In the genomic region with DNA sequence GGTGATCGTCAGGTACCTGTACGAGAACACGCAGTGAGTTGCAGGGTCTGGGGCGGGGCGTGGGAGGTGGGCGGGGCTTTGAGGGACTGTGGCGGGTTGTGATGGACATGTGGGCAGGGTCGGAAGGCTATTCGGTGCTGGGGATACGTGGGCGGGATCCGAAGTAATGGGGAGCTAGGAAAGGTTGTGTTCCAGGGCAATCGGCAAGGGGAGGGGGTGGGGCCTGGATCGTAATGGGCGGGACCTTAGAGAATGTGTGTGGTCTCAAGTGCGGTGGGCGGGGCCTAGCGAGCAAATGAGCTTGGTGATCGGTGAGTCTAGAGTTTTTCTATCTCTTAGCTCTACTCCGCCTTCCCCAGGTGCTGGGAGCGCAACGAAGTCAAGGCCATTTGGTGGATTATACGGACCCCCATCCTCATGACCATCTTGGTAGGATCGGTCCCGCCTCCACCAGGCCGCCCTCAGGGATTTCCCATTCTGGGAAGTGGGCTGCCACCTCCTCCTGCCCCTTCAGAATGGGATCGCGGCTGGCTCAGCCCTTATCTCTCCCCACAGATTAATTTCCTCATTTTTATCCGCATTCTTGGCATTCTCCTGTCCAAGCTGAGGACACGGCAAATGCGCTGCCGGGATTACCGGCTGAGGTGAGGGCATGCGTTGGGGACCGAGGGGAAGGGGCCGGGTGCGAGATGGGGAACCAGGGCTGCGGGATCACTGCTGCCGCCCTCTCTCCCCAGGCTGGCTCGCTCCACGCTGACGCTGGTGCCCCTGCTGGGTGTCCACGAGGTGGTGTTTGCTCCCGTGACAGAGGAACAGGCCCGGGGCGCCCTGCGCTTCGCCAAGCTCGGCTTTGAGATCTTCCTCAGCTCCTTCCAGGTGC, we compare ENCODE assay signal across 8 cellular contexts. TPM values are rescaled to one million over a fixed set of nuclear protein-coding genes. Genes with fewer than 3 reads are reported as not detected.
A peak's percentile ranks its signal among the peaks of the same experiment; 100 is the strongest.
DNase-seq lines count a peak whose midpoint lies in the region; ATAC-seq, FAIRE-seq and TF ChIP-seq lines count a peak whose summit lies in the region.

No MANE protein-coding gene starts in this region.

- no peak for ATAC-seq in HG03460 (IDR thresholded peaks at IDR 0.05; ENCODE audit: unreplicated experiment)

- TF ChIP-seq POLR2A in GM12892 (IDR thresholded peaks at IDR 0.05; ENCODE audit: low read depth, low read length): no peak

- peak; percentile 86 for DNase-seq in GM12892 (ENCODE audit: insufficient read length)
- peak; percentile 36 for DNase-seq in NCI-H1092 (lab: John Stamatoyannopoulos, UW)
- DNase-seq in activated CD4-positive, alpha-beta T cell treated with anti-CD3 and anti-CD28 coated beads for 4 hours: peak; percentile 86 to 89
- DNase-seq in cerebellar cortex (ENCODE audit: low spot score): peak; percentile 69
- peak; percentile 84 for DNase-seq in kidney glomerular epithelial cell (lab: John Stamatoyannopoulos, UW)
- peak; percentile 84 to 90 for DNase-seq in stimulated activated CD4-positive, alpha-beta T cell treated with anti-CD3 and anti-CD28 coated beads, Interleukin-2, amount 100 ng/mL, for 24 hours
- DNase-seq in NCI-H524 treated with DMSO at 0.1 percent for 48 hours (lab: John Stamatoyannopoulos, UW): no peak

- FAIRE-seq in GM12892 (lab: Jason Lieb, UNC): peak; percentile 91

RNA-seq across cellular contexts. Expression of a gene that starts 9.6 kb away (rescaled TPM):
- polyA plus RNA-seq in GM12892 (2012; ENCODE audit: missing spikeins): 12.4 TPM

RNA-seq across cellular contexts. Expression of a gene that starts 14.2 kb away (rescaled TPM):
- polyA plus RNA-seq in GM12892 (2012; ENCODE audit: missing spikeins): 623 TPM

RNA-seq across cellular contexts. Expression of a gene that starts 14.9 kb away (rescaled TPM):
- 9.0 TPM for polyA plus RNA-seq in GM12892 (2012; ENCODE audit: missing spikeins)

RNA-seq across cellular contexts. Expression of a gene that starts 38.4 kb away (rescaled TPM):
- polyA plus RNA-seq in GM12892 (2012; ENCODE audit: missing spikeins): 51.3 TPM

RNA-seq across cellular contexts. Expression of a gene that starts 53.1 kb away (rescaled TPM):
- 7.3 TPM for polyA plus RNA-seq in GM12892 (2012; ENCODE audit: missing spikeins)
